29 cellular contexts compared by ENCODE assay signal in the genomic region with DNA sequence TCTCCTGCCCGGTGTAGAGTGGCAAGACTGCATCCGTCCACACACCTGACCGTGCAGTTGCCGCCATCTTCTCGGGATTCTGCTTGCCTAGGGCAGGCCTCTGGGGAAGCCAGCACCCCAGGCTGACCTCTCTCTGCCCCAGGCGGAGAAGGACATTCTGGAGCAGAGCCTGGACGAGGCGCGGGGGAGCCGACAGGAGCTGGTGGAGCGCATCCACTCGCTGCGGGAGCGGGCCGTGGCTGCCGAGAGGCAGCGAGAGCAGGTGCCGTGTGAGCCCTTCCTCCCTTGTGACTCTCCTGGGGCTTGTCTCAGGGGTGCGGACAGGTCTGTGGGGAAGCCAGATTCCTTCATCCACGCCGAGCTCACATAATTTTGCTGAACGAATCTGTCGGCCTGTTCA. TPM values are rescaled to one million over a fixed set of nuclear protein-coding genes. Genes with fewer than 3 reads are reported as not detected.
"Had no signal": no experiment of that assay in that cellular context is flagged by ENCODE, and none has a peak within 500 bp of the region (broad histone marks: within the 10 kb centered on the region; RNA-seq: fewer than 3 reads in every experiment).

No MANE protein-coding gene starts in this region.

- H3K36me3 ChIP-seq: heart right ventricle, left lung, lower lobe of right lung, neutrophil, right atrium auricular region, right lobe of liver, suprapubic skin, thoracic aorta, tibial artery, upper lobe of right lung had no signal

- H3K4me3 ChIP-seq: heart right ventricle, hepatocyte, left lung, lower lobe of right lung, right atrium auricular region, right lobe of liver, smooth muscle cell, suprapubic skin, thoracic aorta, tibial artery, upper lobe of right lung had no signal

- H3K27ac Mint-ChIP-seq: nephron; stimulated activated naive B cell treated with anti-CD40 and anti-IgM and Interleukin-4, amounts not matched to agents 10 μg/mL and 1 μg/mL and 100 μg/mL, for 72 hours; stimulated activated naive CD8-positive, alpha-beta T cell treated with anti-CD3 and anti-CD28 coated beads, Interleukin-15, Interleukin-2, amounts not matched to agents 100 ng/mL and 50 ng/mL, for 24 hours had no signal

- H3K4me1 ChIP-seq: parathyroid adenoma, right lobe of liver had no signal

- DNase-seq: heart right ventricle; kidney glomerular epithelial cell; left cardiac atrium; left lung; lower lobe of right lung; mammary epithelial cell; mesenchymal stem cell; naive thymus-derived CD8-positive, alpha-beta T cell; occipital lobe; right lobe of liver; stimulated activated CD4-positive, alpha-beta T cell treated with anti-CD3 and anti-CD28 coated beads, Interleukin-15, amount 100 ng/mL, for 24 hours; stimulated activated CD4-positive, alpha-beta T cell treated with anti-CD3 and anti-CD28 coated beads, Interleukin-2, amount 100 ng/mL, for 24 hours; stimulated activated CD4-positive, alpha-beta T cell treated with anti-CD3 and anti-CD28 coated beads, Interleukin-4, amount 100 ng/mL, for 1 hour; stimulated activated naive B cell treated with anti-CD40 and anti-IgM and Interleukin-4, amounts not matched to agents 10 μg/mL and 1 μg/mL and 100 μg/mL, for 72 hours; tibial artery; trophoblast cell; upper lobe of right lung had no signal

- H3K4me2 ChIP-seq: hepatocyte, smooth muscle cell had no signal

- H3K27ac ChIP-seq: heart right ventricle, hepatocyte, left lung, lower lobe of right lung, neutrophil, parathyroid adenoma, right atrium auricular region, right lobe of liver, suprapubic skin, thoracic aorta, tibial artery, upper lobe of right lung had no signal

- H3K9me3 ChIP-seq: heart right ventricle, left lung, lower lobe of right lung, neutrophil, right atrium auricular region, right lobe of liver, suprapubic skin, thoracic aorta, tibial artery, upper lobe of right lung had no signal

- H3K36me3 Mint-ChIP-seq: naive thymus-derived CD8-positive, alpha-beta T cell; stimulated activated naive B cell treated with anti-CD40 and anti-IgM and Interleukin-4, amounts not matched to agents 10 μg/mL and 1 μg/mL and 100 μg/mL, for 72 hours had no signal

- FAIRE-seq: keratinocyte, urothelium cell line had no signal

- ATAC-seq: heart right ventricle; left cardiac atrium; left lung; lower lobe of right lung; naive thymus-derived CD8-positive, alpha-beta T cell; right lobe of liver; stimulated activated naive B cell treated with anti-CD40 and anti-IgM and Interleukin-4, amounts not matched to agents 10 μg/mL and 1 μg/mL and 100 μg/mL, for 72 hours; upper lobe of right lung had no signal

- H3K79me2 ChIP-seq: hepatocyte, parathyroid adenoma had no signal

- H3K4me1 Mint-ChIP-seq: stimulated activated naive B cell treated with anti-CD40 and anti-IgM and Interleukin-4, amounts not matched to agents 10 μg/mL and 1 μg/mL and 100 μg/mL, for 72 hours had no signal

- H3K9me3 Mint-ChIP-seq: naive thymus-derived CD8-positive, alpha-beta T cell; nephron; stimulated activated naive B cell treated with anti-CD40 and anti-IgM and Interleukin-4, amounts not matched to agents 10 μg/mL and 1 μg/mL and 100 μg/mL, for 72 hours; stimulated activated naive CD8-positive, alpha-beta T cell treated with anti-CD3 and anti-CD28 coated beads, Interleukin-15, Interleukin-2, amounts not matched to agents 100 ng/mL and 50 ng/mL, for 24 hours had no signal

- H3K4me3 Mint-ChIP-seq: naive thymus-derived CD8-positive, alpha-beta T cell; nephron; stimulated activated naive B cell treated with anti-CD40 and anti-IgM and Interleukin-4, amounts not matched to agents 10 μg/mL and 1 μg/mL and 100 μg/mL, for 72 hours; stimulated activated naive CD8-positive, alpha-beta T cell treated with anti-CD3 and anti-CD28 coated beads, Interleukin-15, Interleukin-2, amounts not matched to agents 100 ng/mL and 50 ng/mL, for 24 hours had no signal

- H3K27me3 ChIP-seq: hepatocyte, right atrium auricular region, right lobe of liver, suprapubic skin, upper lobe of right lung had no signal

- H2AFZ ChIP-seq: hepatocyte, parathyroid adenoma had no signal

- H3K9ac ChIP-seq: parathyroid adenoma had no signal

RNA-seq across cellular contexts. Expression of a gene that starts 19.8 kb away (rescaled TPM):
- total RNA-seq: left cardiac atrium; naive thymus-derived CD8-positive, alpha-beta T cell; pulmonary artery endothelial cell; right atrium auricular region; thoracic aorta had no signal
- polyA plus RNA-seq: naive thymus-derived CD8-positive, alpha-beta T cell had no signal
